31 cellular contexts compared by ENCODE assay signal in the genomic region with DNA sequence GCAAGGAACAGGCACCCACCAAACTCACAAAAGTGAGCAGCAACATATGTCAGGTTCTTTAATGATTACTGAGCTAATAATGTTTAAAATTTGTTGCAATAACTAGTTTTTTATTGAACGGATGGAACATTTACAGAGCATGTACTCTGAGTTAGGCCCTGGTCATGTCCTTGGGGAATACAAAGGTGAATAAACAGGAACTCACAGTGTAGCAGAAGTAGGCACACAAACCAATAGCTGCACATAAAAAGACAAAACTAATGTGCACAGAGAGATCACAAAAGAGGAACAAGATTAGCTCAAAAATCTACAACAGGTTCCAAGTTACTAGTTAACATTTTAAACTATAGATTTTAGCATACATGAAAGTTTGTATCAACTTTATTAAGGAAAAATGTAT.
"Had no signal": no experiment of that assay in that cellular context is flagged by ENCODE, and none has a peak within 500 bp of the region (broad histone marks: within the 10 kb centered on the region; RNA-seq: fewer than 3 reads in every experiment).

No MANE protein-coding gene starts in this region.

- H3K27me3 Mint-ChIP-seq: activated CD4-positive, alpha-beta memory T cell treated with anti-CD3 and anti-CD28 coated beads, Interleukin-2, amount 10 ng/mL, durations not matched to agents 7 days and 5 days; activated CD8-positive, alpha-beta memory T cell treated with anti-CD3 and anti-CD28 coated beads, Interleukin-2, amount 10 ng/mL, durations not matched to agents 7 days and 5 days; activated naive CD8-positive, alpha-beta T cell treated with anti-CD3 and anti-CD28 coated beads for 36 hours had no signal

- H3K4me1 Mint-ChIP-seq: activated CD4-positive, alpha-beta memory T cell treated with anti-CD3 and anti-CD28 coated beads, Interleukin-2, amount 10 ng/mL, durations not matched to agents 7 days and 5 days; activated CD8-positive, alpha-beta memory T cell treated with anti-CD3 and anti-CD28 coated beads, Interleukin-2, amount 10 ng/mL, durations not matched to agents 7 days and 5 days; activated naive CD8-positive, alpha-beta T cell treated with anti-CD3 and anti-CD28 coated beads for 36 hours had no signal

- H3K36me3 Mint-ChIP-seq: activated CD8-positive, alpha-beta memory T cell treated with anti-CD3 and anti-CD28 coated beads, Interleukin-2, amount 10 ng/mL, durations not matched to agents 7 days and 5 days; activated naive CD8-positive, alpha-beta T cell treated with anti-CD3 and anti-CD28 coated beads for 36 hours had no signal

- H3K4me3 ChIP-seq: MG63, Peyer's patch, SJSA1 had no signal

- H3K4me3 Mint-ChIP-seq: activated CD4-positive, alpha-beta memory T cell treated with anti-CD3 and anti-CD28 coated beads, Interleukin-2, amount 10 ng/mL, durations not matched to agents 7 days and 5 days; activated CD8-positive, alpha-beta memory T cell treated with anti-CD3 and anti-CD28 coated beads, Interleukin-2, amount 10 ng/mL, durations not matched to agents 7 days and 5 days; activated naive CD8-positive, alpha-beta T cell treated with anti-CD3 and anti-CD28 coated beads for 36 hours; T-helper 1 cell treated with Interleukin-12 subunit alpha and Interleukin-12 subunit beta and Interleukin-4 antibody, amounts not matched to agents 30 μg/mL and 1 μg/mL, for 36 hours; T-helper 2 cell treated with Interferon-gamma antibody and Interleukin-4, amounts not matched to agents 5 μg/mL and 100 μg/mL, for 36 hours had no signal

- DNase-seq: activated CD4-positive, alpha-beta memory T cell treated with anti-CD3 and anti-CD28 coated beads, Interleukin-2, amount 10 ng/mL, durations not matched to agents 7 days and 5 days; activated CD4-positive, alpha-beta T cell treated with anti-CD3 and anti-CD28 coated beads for 48 hours; activated CD8-positive, alpha-beta memory T cell treated with anti-CD3 and anti-CD28 coated beads for 24 hours; activated CD8-positive, alpha-beta memory T cell treated with anti-CD3 and anti-CD28 coated beads, Interleukin-2, amount 10 ng/mL, durations not matched to agents 7 days and 5 days; activated CD8-positive, alpha-beta memory T cell treated with anti-CD3 and anti-CD28 coated beads, Interleukin-2, amount 50 U/mL, for 48 hours; activated effector memory CD4-positive, alpha-beta T cell treated with Interleukin-2 at 50 U/mL for 16 hours; activated naive CD4-positive, alpha-beta T cell treated with anti-CD3 and anti-CD28 coated beads, Interleukin-2, amount 50 U/mL, for 16 hours; activated naive CD8-positive, alpha-beta T cell treated with anti-CD3 and anti-CD28 coated beads for 36 hours; activated T-cell treated with anti-CD3 and anti-CD28 coated beads, Interleukin-2, amount 50 U/mL, for 48 hours; amniotic stem cell; aorta; brain microvascular endothelial cell; central memory CD4-positive, alpha-beta T cell; Kasumi-1; KG1; MG63; NCI-H1092; NCI-H1436 treated with DMSO at 0.1 percent for 48 hours; NCI-H1694 treated with DMSO at 0.1 percent for 48 hours; NCI-H2029; NCI-H345; NCI-H524 treated with DMSO at 0.1 percent for 48 hours; PC-3; Peyer's patch; RPMI8226; SHP77 treated with DMSO at 0.1 percent for 48 hours; SK-N-SH had no signal

- H3K9me3 ChIP-seq: MG63, Peyer's patch, SJSA1, SK-N-SH had no signal

- H3K4me2 ChIP-seq: SK-N-SH had no signal

- H3K36me3 ChIP-seq: brain microvascular endothelial cell, MG63, Peyer's patch, SJSA1 had no signal

- H3K4me1 ChIP-seq: Peyer's patch, SJSA1 had no signal

- H3K9me3 Mint-ChIP-seq: activated CD4-positive, alpha-beta memory T cell treated with anti-CD3 and anti-CD28 coated beads, Interleukin-2, amount 10 ng/mL, durations not matched to agents 7 days and 5 days; activated naive CD8-positive, alpha-beta T cell treated with anti-CD3 and anti-CD28 coated beads for 36 hours; T-helper 1 cell treated with Interleukin-12 subunit alpha and Interleukin-12 subunit beta and Interleukin-4 antibody, amounts not matched to agents 30 μg/mL and 1 μg/mL, for 36 hours; T-helper 2 cell treated with Interferon-gamma antibody and Interleukin-4, amounts not matched to agents 5 μg/mL and 100 μg/mL, for 36 hours had no signal

- H3K27ac ChIP-seq: brain microvascular endothelial cell, Peyer's patch, SJSA1 had no signal

- H3K27ac Mint-ChIP-seq: activated CD4-positive, alpha-beta memory T cell treated with anti-CD3 and anti-CD28 coated beads, Interleukin-2, amount 10 ng/mL, durations not matched to agents 7 days and 5 days; activated CD8-positive, alpha-beta memory T cell treated with anti-CD3 and anti-CD28 coated beads, Interleukin-2, amount 10 ng/mL, durations not matched to agents 7 days and 5 days; activated naive CD8-positive, alpha-beta T cell treated with anti-CD3 and anti-CD28 coated beads for 36 hours; T-helper 1 cell treated with Interleukin-12 subunit alpha and Interleukin-12 subunit beta and Interleukin-4 antibody, amounts not matched to agents 30 μg/mL and 1 μg/mL, for 36 hours; T-helper 2 cell treated with Interferon-gamma antibody and Interleukin-4, amounts not matched to agents 5 μg/mL and 100 μg/mL, for 36 hours had no signal

- ATAC-seq: activated CD4-positive, CD25-positive, alpha-beta regulatory T cell treated with anti-CD3 and anti-CD28 coated beads, Interleukin-2, amount 50 U/mL, for 24 hours; activated CD8-positive, alpha-beta memory T cell treated with anti-CD3 and anti-CD28 coated beads, Interleukin-2, amount 10 ng/mL, durations not matched to agents 7 days and 5 days; PC-3 had no signal

- H3K9me2 ChIP-seq: SK-N-SH had no signal
